ENCODE assay signal across 9 cellular contexts in genomic region chrX:140664939-140665338, GRCh38. TPM values are rescaled to one million over a fixed set of nuclear protein-coding genes. Genes with fewer than 3 reads are reported as not detected.
A peak's percentile ranks its signal among the peaks of the same experiment; 100 is the strongest.
DNase-seq lines count a peak whose midpoint lies in the region; ATAC-seq and TF ChIP-seq lines count a peak whose summit lies in the region.
"Had no signal": no experiment of that assay in that cellular context is flagged by ENCODE, and none has a peak within 500 bp of the region (broad histone marks: within the 10 kb centered on the region; RNA-seq: fewer than 3 reads in every experiment).

No MANE protein-coding gene starts in this region.

- CTCF ChIA-PET in A673 (lab: Charles Lee): interaction anchor here (0.6 to 1.6 kb wide), 4 partner anchors 278 to 630 kb away, joined by 4 to 6 read pairs (median 6); no protein-coding TSS in a partner anchor

- TF ChIP-seq EP300 in gastroesophageal sphincter (IDR thresholded peaks at IDR 0.05): no peak

- BruUV-seq in A673 (replicated peaks; lab: Mats Ljungman, UMichigan): no TSS peak

- ATAC-seq in GM18907 (IDR thresholded peaks at IDR 0.05; ENCODE audit: unreplicated experiment) (peak; percentile 55), gastroesophageal sphincter (no peak)

- peak; percentile 48 for TF ChIP-seq CTCF in A673 (conservative IDR thresholded peaks at IDR 0.05; ENCODE audit: low read depth, low read length)
- TF ChIP-seq CTCF in gastroesophageal sphincter (IDR thresholded peaks at IDR 0.05): peak in 3 of 4 experiments; percentile 10 to 39 (median 14)
- no peak for TF ChIP-seq CTCF in brain microvascular endothelial cell (IDR thresholded peaks at IDR 0.05; ENCODE audit: low read depth, low read length, missing control alignments)

- 21 to 31% methylated on average over 3 of the region's 3 CpGs for WGBS in gastroesophageal sphincter (ENCODE audit: low coverage in 1 of 2), 2 donors

- POLR2A ChIA-PET in A673 (lab: Charles Lee; ENCODE audit: low non-redundant PET): interaction anchor here (0.6 kb wide), 1 partner anchor 732 kb away, joined by 3 read pairs; the partner anchor contains the start of gene ATP11C

- DNase-seq in A673 (ENCODE audit: low spot score) (peak; percentile 37), RKO (ENCODE audit: low spot score) (peak; percentile 69), T-helper 1 cell (no peak), brain microvascular endothelial cell (no peak)
- DNase-seq in activated CD4-positive, alpha-beta T cell treated with anti-CD3 and anti-CD28 coated beads for 1 hour: no peak
- DNase-seq in stimulated activated CD4-positive, alpha-beta T cell treated with anti-CD3 and anti-CD28 coated beads, Interleukin-2, amount 100 ng/mL, for 48 hours: no peak

- H3K4me1 ChIP-seq in A673 (ENCODE audit: insufficient read depth, low read length, poor library complexity, severe bottlenecking) (no peaks in the 10 kb centered on the region), gastroesophageal sphincter (no peaks in the 10 kb centered on the region)
- H3K4me1 ChIP-seq: vagina had no signal

- H3K27me3 ChIP-seq in A673 (replicated peaks; ENCODE audit: insufficient read depth, low read depth, low read length, poor library complexity) (no peaks in the 10 kb centered on the region), gastroesophageal sphincter (no peaks in the 10 kb centered on the region), brain microvascular endothelial cell (replicated peaks) (no peaks in the 10 kb centered on the region)
- H3K27me3 ChIP-seq: vagina had no signal

- no peak overlapping the region for H3K4me3 ChIP-seq in A673 (ENCODE audit: low read depth, low read length, poor library complexity, severe bottlenecking)
- H3K4me3 ChIP-seq in gastroesophageal sphincter: no peak overlapping the region
- H3K4me3 ChIP-seq in brain microvascular endothelial cell (ENCODE audit: low read depth, low read length): no peak overlapping the region
- H3K4me3 ChIP-seq: vagina had no signal

- in situ Hi-C loops in brain microvascular endothelial cell (cut with HindIII; ENCODE audit: low pct_ligation_motif_present, low sequenced_read_pairs): no loop called here

- no peak overlapping the region for H3K27ac ChIP-seq in A673 (ENCODE audit: low read depth, low read length, poor library complexity, severe bottlenecking)
- no peak overlapping the region for H3K27ac ChIP-seq in gastroesophageal sphincter
- no peak overlapping the region for H3K27ac ChIP-seq in brain microvascular endothelial cell
- H3K27ac ChIP-seq: vagina had no signal

- H3K9me3 ChIP-seq in A673 (ENCODE audit: low read depth, low read length, poor library complexity, severe bottlenecking) (no peaks in the 10 kb centered on the region), gastroesophageal sphincter (no peaks in the 10 kb centered on the region)
- H3K9me3 ChIP-seq: vagina had no signal

- intact Hi-C loops in A673 (cut with micrococcal nuclease; ENCODE audit: unreplicated experiment): loop anchor here (5.0 kb wide), 1 partner anchor 93 kb away; no protein-coding TSS in a partner anchor

- H3K36me3 ChIP-seq in A673 (ENCODE audit: insufficient read depth, low read length, poor library complexity, severe bottlenecking) (no peaks in the 10 kb centered on the region), gastroesophageal sphincter (no peaks in the 10 kb centered on the region), brain microvascular endothelial cell (replicated peaks) (no peaks in the 10 kb centered on the region)
- H3K36me3 ChIP-seq: vagina had no signal

- no peak for TF ChIP-seq POLR2A in gastroesophageal sphincter (IDR thresholded peaks at IDR 0.05)

RNA-seq across cellular contexts. Expression of gene LINC00632, which starts 44.6 kb away (rescaled TPM):
- total RNA-seq in A673 (2021) (4.2 and 7.5 TPM in 2 replicates), gastroesophageal sphincter (10 to 100 TPM; 18.2 to 29.6 (median 21.2) TPM)

Comparison
In these comparisons a context has a peak if more than half of its experiments do, and no peak if none do; other contexts are left out.
1. DNase-seq: peak in A673 (single experiment) and RKO (single experiment); none in activated CD4-positive, alpha-beta T cell treated with anti-CD3 and anti-CD28 coated beads for 1 hour (single experiment), T-helper 1 cell (0 of 5), brain microvascular endothelial cell (single experiment) and stimulated activated CD4-positive, alpha-beta T cell treated with anti-CD3 and anti-CD28 coated beads, Interleukin-2, amount 100 ng/mL, for 48 hours (0 of 2).